1 cellular context compared by ENCODE assay signal in genomic region chr7:45178241-45179225, GRCh38.
TF ChIP-seq lines count a peak whose summit lies in the region.

No MANE protein-coding gene starts in this region.

TF ChIP-seq in K562, 482 proteins besides CTCF, POLR2A, EP300 and RAD21:
- TF ChIP-seq RBM25 (IDR thresholded peaks at IDR 0.05; ENCODE audit: low read depth, low read length, severe bottlenecking) (no peak), PHF20 (IDR thresholded peaks at IDR 0.05; ENCODE audit: partially characterized antibody) (no peak), STAG1 (CRISPR knock-in tag; IDR thresholded peaks at IDR 0.05; ENCODE audit: borderline replicate concordance) (peak; percentile 65; the same call in 1 of the 2 replicates), MAZ (CRISPR knock-in tag; conservative IDR thresholded peaks at IDR 0.05 in 1 of 2, IDR thresholded peaks at IDR 0.05 in 1 of 2) (0 out of 4 replicates have a peak, but pooled peaks of 1 of the 2 experiments have one; percentile 46), SMC3 (conservative IDR thresholded peaks at IDR 0.05; ENCODE audit: insufficient read depth, low read depth, low read length) (peak; percentile 41), ZNF431 (CRISPR knock-in tag; IDR thresholded peaks at IDR 0.05) (no peak)
